8 cellular contexts compared by ENCODE assay signal in genomic region chr19:7874080-7874856, GRCh38. TPM values are rescaled to one million over a fixed set of nuclear protein-coding genes. Genes with fewer than 3 reads are reported as not detected.
A peak's percentile ranks its signal among the peaks of the same experiment; 100 is the strongest.
DNase-seq lines count a peak whose midpoint lies in the region; ATAC-seq and TF ChIP-seq lines count a peak whose summit lies in the region.

Gene PRR36, minus strand, starts transcription at chr19:7874390. Its CDS starts 701 bp downstream, at chr19:7873689.

- intact Hi-C loops in activated B cell treated with CpG ODN at 0.5 μM for 24 hours (cut with micrococcal nuclease): no loop called here
- intact Hi-C loops in lower leg skin (cut with DNase I; ENCODE audit: low total_unique reads): no loop called here
- intact Hi-C loops in psoas muscle (cut with DNase I): no loop called here

- TF ChIP-seq CTCF in activated B cell treated with CpG ODN at 0.5 μM for 24 hours (IDR thresholded peaks at IDR 0.05): no peak
- TF ChIP-seq CTCF in lower leg skin (IDR thresholded peaks at IDR 0.05): no peak
- TF ChIP-seq CTCF in psoas muscle (IDR thresholded peaks at IDR 0.05): no peak

- H3K27ac Mint-ChIP-seq in activated B cell treated with CpG ODN at 0.5 μM for 24 hours: no peak within 1 kb of the TSS
- H3K27ac Mint-ChIP-seq in stimulated activated naive B cell treated with anti-CD40 and anti-IgM and Interleukin-4, amounts not matched to agents 10 μg/mL and 1 μg/mL and 100 μg/mL, for 72 hours: peak within 1 kb of the TSS; percentile 20

- POLR2A ChIA-PET in activated B cell treated with CpG ODN at 0.5 μM for 24 hours (lab: Charles Lee): no interaction called here

- peaks cover 29% of the 10 kb centered on the region for H3K4me1 Mint-ChIP-seq in activated B cell treated with CpG ODN at 0.5 μM for 24 hours
- peaks cover 26 to 40% of the 10 kb centered on the region in 2 donors for H3K4me1 Mint-ChIP-seq in stimulated activated naive B cell treated with anti-CD40 and anti-IgM and Interleukin-4, amounts not matched to agents 10 μg/mL and 1 μg/mL and 100 μg/mL, for 72 hours

- WGBS in lower leg skin, 2 donors: 6 to 10% methylated on average over 19 to 32 of the region's 84 CpGs
- 0 to 2% (median 2%) methylated on average over 29 to 84 of the region's 84 CpGs for WGBS in psoas muscle, 3 donors

- no peak within 1 kb of the TSS for H3K27ac ChIP-seq in psoas muscle

- DNase-seq in DMS 273 treated with DMSO at 0.1 percent for 48 hours (lab: John Stamatoyannopoulos, UW) (peak; percentile 22), NCI-H1417 (lab: John Stamatoyannopoulos, UW) (peak; percentile 72 to 98 (median 96)), activated B cell treated with CpG ODN at 0.5 μM for 24 hours (no peak), hypothalamus (lab: John Stamatoyannopoulos, UW) (peak in 37 of 51 donors; percentile 7 to 75 (median 47)), lower leg skin (ENCODE audit: low spot score in 2 of 2) (no peak), psoas muscle (no peak)
- no peak for DNase-seq in stimulated activated naive B cell treated with anti-CD40 and anti-IgM and Interleukin-4, amounts not matched to agents 10 μg/mL and 1 μg/mL and 100 μg/mL, for 72 hours

- no peaks in the 10 kb centered on the region for H3K36me3 ChIP-seq in psoas muscle (ENCODE audit: insufficient read depth in 1 of 2, low read depth in 1 of 2)

- TF ChIP-seq POLR2A in lower leg skin (IDR thresholded peaks at IDR 0.05): no peak

- H3K36me3 Mint-ChIP-seq in activated B cell treated with CpG ODN at 0.5 μM for 24 hours (ENCODE audit: low read depth): no peaks in the 10 kb centered on the region
- H3K36me3 Mint-ChIP-seq in stimulated activated naive B cell treated with anti-CD40 and anti-IgM and Interleukin-4, amounts not matched to agents 10 μg/mL and 1 μg/mL and 100 μg/mL, for 72 hours: no peaks in the 10 kb centered on the region

- CTCF ChIA-PET in activated B cell treated with CpG ODN at 0.5 μM for 24 hours (lab: Charles Lee): no interaction called here

- H3K4me3 Mint-ChIP-seq in activated B cell treated with CpG ODN at 0.5 μM for 24 hours: peak within 1 kb of the TSS; percentile 58
- peak within 1 kb of the TSS; percentile 70 to 77 for H3K4me3 Mint-ChIP-seq in stimulated activated naive B cell treated with anti-CD40 and anti-IgM and Interleukin-4, amounts not matched to agents 10 μg/mL and 1 μg/mL and 100 μg/mL, for 72 hours

- no peaks in the 10 kb centered on the region for H3K9me3 ChIP-seq in psoas muscle

- H3K4me3 ChIP-seq in lower leg skin (ENCODE audit: low read depth, poor library complexity, severe bottlenecking) (no peak within 1 kb of the TSS), psoas muscle (no peak within 1 kb of the TSS)

- peaks cover 24% of the 10 kb centered on the region for H3K27me3 Mint-ChIP-seq in activated B cell treated with CpG ODN at 0.5 μM for 24 hours
- H3K27me3 Mint-ChIP-seq in stimulated activated naive B cell treated with anti-CD40 and anti-IgM and Interleukin-4, amounts not matched to agents 10 μg/mL and 1 μg/mL and 100 μg/mL, for 72 hours: peaks cover 46 to 67% of the 10 kb centered on the region in 2 donors

- H3K9me3 Mint-ChIP-seq in activated B cell treated with CpG ODN at 0.5 μM for 24 hours: peaks cover 3% of the 10 kb centered on the region
- peaks cover 5% of the 10 kb centered on the region in 2 donors for H3K9me3 Mint-ChIP-seq in stimulated activated naive B cell treated with anti-CD40 and anti-IgM and Interleukin-4, amounts not matched to agents 10 μg/mL and 1 μg/mL and 100 μg/mL, for 72 hours

- peaks cover 2% of the 10 kb centered on the region for H3K4me1 ChIP-seq in psoas muscle

- H3K27me3 ChIP-seq in psoas muscle (ENCODE audit: insufficient read depth in 3 of 3, low read length in 2 of 3): peaks cover 0 to 35% (median 19%) of the 10 kb centered on the region in 3 donors

- ATAC-seq in activated B cell treated with CpG ODN at 0.5 μM for 24 hours (ENCODE audit: low read depth) (no peak), psoas muscle (no peak), GM21723 (IDR thresholded peaks at IDR 0.05; ENCODE audit: unreplicated experiment) (no peak)
- no peak for ATAC-seq in stimulated activated naive B cell treated with anti-CD40 and anti-IgM and Interleukin-4, amounts not matched to agents 10 μg/mL and 1 μg/mL and 100 μg/mL, for 72 hours (replicated peaks)

RNA-seq across cellular contexts. Expression of gene PRR36, which starts in this region (rescaled TPM):
- not detected in 2 replicates for total RNA-seq in activated B cell treated with CpG ODN at 0.5 μM for 24 hours
- total RNA-seq in lower leg skin: under 1 TPM; 0.72 to 0.93 (median 0.83) TPM
- total RNA-seq in psoas muscle: not detected
- not detected for polyA plus RNA-seq in psoas muscle

Comparison
In these comparisons a context has a peak if more than half of its experiments do, and no peak if none do; other contexts are left out.
1. DNase-seq: peak in DMS 273 treated with DMSO at 0.1 percent for 48 hours (single experiment), NCI-H1417 (3 of 3) and hypothalamus (37 of 51); none in activated B cell treated with CpG ODN at 0.5 μM for 24 hours (single experiment), stimulated activated naive B cell treated with anti-CD40 and anti-IgM and Interleukin-4, amounts not matched to agents 10 μg/mL and 1 μg/mL and 100 μg/mL, for 72 hours (single experiment), lower leg skin (0 of 2) and psoas muscle (0 of 2).